ENCODE assay signal across 1 cellular context in the genomic region with DNA sequence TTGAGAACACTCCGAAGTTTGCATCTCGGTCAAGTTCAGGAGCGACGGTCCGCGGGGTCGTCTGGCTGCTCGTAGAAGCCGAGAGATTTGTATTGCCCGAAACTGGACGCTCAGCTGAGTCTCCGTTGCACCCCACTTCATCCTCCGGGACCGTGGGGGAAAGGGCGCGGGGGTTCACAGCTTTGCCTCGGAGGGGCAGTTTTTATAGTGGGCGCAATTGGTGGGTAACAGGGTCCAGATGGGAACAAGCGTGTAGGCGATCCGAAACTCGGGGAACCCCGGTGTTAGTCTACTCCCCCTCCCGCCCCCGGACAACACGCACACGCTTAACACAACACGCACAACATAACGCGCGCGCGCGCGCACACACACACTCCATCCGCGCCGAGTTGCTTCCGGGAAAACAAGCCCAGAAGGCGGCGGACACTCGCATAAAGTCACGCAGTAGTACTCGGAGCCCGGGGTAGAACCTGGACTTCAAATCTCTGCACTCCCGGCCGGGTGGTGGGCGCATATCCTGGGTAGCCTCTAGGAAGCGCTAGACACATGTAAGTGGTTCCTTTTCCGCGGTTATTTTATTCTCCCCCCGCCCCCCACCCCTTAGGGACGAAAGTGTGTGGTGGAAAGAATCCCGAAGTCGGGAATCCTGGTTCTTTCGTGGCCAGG.
A peak's percentile ranks its signal among the peaks of the same experiment; 100 is the strongest.
TF ChIP-seq lines count a peak whose summit lies in the region.

No MANE protein-coding gene starts in this region.

TF ChIP-seq in GM12878, 131 proteins besides CTCF, POLR2A, EP300 and RAD21 (continued from another document and continues in another):
- TF ChIP-seq, protein P1, sequence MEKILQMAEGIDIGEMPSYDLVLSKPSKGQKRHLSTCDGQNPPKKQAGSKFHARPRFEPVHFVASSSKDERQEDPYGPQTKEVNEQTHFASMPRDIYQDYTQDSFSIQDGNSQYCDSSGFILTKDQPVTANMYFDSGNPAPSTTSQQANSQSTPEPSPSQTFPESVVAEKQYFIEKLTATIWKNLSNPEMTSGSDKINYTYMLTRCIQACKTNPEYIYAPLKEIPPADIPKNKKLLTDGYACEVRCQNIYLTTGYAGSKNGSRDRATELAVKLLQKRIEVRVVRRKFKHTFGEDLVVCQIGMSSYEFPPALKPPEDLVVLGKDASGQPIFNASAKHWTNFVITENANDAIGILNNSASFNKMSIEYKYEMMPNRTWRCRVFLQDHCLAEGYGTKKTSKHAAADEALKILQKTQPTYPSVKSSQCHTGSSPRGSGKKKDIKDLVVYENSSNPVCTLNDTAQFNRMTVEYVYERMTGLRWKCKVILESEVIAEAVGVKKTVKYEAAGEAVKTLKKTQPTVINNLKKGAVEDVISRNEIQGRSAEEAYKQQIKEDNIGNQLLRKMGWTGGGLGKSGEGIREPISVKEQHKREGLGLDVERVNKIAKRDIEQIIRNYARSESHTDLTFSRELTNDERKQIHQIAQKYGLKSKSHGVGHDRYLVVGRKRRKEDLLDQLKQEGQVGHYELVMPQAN (conservative IDR thresholded peaks at IDR 0.05) = peak; percentile 48
- peak; percentile 65 for TF ChIP-seq FOXK2 (IDR thresholded peaks at IDR 0.05)
- TF ChIP-seq, protein P2, sequence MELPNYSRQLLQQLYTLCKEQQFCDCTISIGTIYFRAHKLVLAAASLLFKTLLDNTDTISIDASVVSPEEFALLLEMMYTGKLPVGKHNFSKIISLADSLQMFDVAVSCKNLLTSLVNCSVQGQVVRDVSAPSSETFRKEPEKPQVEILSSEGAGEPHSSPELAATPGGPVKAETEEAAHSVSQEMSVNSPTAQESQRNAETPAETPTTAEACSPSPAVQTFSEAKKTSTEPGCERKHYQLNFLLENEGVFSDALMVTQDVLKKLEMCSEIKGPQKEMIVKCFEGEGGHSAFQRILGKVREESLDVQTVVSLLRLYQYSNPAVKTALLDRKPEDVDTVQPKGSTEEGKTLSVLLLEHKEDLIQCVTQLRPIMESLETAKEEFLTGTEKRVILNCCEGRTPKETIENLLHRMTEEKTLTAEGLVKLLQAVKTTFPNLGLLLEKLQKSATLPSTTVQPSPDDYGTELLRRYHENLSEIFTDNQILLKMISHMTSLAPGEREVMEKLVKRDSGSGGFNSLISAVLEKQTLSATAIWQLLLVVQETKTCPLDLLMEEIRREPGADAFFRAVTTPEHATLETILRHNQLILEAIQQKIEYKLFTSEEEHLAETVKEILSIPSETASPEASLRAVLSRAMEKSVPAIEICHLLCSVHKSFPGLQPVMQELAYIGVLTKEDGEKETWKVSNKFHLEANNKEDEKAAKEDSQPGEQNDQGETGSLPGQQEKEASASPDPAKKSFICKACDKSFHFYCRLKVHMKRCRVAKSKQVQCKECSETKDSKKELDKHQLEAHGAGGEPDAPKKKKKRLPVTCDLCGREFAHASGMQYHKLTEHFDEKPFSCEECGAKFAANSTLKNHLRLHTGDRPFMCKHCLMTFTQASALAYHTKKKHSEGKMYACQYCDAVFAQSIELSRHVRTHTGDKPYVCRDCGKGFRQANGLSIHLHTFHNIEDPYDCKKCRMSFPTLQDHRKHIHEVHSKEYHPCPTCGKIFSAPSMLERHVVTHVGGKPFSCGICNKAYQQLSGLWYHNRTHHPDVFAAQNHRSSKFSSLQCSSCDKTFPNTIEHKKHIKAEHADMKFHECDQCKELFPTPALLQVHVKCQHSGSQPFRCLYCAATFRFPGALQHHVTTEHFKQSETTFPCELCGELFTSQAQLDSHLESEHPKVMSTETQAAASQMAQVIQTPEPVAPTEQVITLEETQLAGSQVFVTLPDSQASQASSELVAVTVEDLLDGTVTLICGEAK (IDR thresholded peaks at IDR 0.05; ENCODE audit: borderline replicate concordance) = no peak
- TF ChIP-seq NR2F1 (conservative IDR thresholded peaks at IDR 0.05) = no peak; the same call in 1 of the 2 replicates
- peak; percentile 26; the same call in 1 of the 2 replicates for TF ChIP-seq SIN3A (IDR thresholded peaks at IDR 0.05; ENCODE audit: low read depth, low read length)
- TF ChIP-seq MTA3 (IDR thresholded peaks at IDR 0.05; ENCODE audit: borderline replicate concordance, low read length) = peak; percentile 91; the same call in 1 of the 2 replicates
- peak; percentile 16 for TF ChIP-seq HDAC6 (IDR thresholded peaks at IDR 0.05; ENCODE audit: unreplicated experiment)
- 0 out of 2 replicates have a peak, but pooled peaks have one; percentile 47 for TF ChIP-seq CREB1 (IDR thresholded peaks at IDR 0.05; ENCODE audit: low read depth)
- TF ChIP-seq EED (IDR thresholded peaks at IDR 0.05; ENCODE audit: low read depth) = peak; percentile 49; the same call in 1 of the 2 replicates
- TF ChIP-seq, protein P3, sequence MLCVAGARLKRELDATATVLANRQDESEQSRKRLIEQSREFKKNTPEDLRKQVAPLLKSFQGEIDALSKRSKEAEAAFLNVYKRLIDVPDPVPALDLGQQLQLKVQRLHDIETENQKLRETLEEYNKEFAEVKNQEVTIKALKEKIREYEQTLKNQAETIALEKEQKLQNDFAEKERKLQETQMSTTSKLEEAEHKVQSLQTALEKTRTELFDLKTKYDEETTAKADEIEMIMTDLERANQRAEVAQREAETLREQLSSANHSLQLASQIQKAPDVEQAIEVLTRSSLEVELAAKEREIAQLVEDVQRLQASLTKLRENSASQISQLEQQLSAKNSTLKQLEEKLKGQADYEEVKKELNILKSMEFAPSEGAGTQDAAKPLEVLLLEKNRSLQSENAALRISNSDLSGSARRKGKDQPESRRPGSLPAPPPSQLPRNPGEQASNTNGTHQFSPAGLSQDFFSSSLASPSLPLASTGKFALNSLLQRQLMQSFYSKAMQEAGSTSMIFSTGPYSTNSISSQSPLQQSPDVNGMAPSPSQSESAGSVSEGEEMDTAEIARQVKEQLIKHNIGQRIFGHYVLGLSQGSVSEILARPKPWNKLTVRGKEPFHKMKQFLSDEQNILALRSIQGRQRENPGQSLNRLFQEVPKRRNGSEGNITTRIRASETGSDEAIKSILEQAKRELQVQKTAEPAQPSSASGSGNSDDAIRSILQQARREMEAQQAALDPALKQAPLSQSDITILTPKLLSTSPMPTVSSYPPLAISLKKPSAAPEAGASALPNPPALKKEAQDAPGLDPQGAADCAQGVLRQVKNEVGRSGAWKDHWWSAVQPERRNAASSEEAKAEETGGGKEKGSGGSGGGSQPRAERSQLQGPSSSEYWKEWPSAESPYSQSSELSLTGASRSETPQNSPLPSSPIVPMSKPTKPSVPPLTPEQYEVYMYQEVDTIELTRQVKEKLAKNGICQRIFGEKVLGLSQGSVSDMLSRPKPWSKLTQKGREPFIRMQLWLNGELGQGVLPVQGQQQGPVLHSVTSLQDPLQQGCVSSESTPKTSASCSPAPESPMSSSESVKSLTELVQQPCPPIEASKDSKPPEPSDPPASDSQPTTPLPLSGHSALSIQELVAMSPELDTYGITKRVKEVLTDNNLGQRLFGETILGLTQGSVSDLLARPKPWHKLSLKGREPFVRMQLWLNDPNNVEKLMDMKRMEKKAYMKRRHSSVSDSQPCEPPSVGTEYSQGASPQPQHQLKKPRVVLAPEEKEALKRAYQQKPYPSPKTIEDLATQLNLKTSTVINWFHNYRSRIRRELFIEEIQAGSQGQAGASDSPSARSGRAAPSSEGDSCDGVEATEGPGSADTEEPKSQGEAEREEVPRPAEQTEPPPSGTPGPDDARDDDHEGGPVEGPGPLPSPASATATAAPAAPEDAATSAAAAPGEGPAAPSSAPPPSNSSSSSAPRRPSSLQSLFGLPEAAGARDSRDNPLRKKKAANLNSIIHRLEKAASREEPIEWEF (IDR thresholded peaks at IDR 0.05; ENCODE audit: insufficient replicate concordance, low read depth, low read length) = peak; percentile 12
- TF ChIP-seq TARDBP (IDR thresholded peaks at IDR 0.05; ENCODE audit: borderline replicate concordance) = 0 out of 2 replicates have a peak, but pooled peaks have one; percentile 9
- no peak for TF ChIP-seq SP1 (IDR thresholded peaks at IDR 0.05; ENCODE audit: low read depth, low read length)
- TF ChIP-seq ATF7 (IDR thresholded peaks at IDR 0.05; ENCODE audit: low read depth) = no peak
- TF ChIP-seq YBX1 (IDR thresholded peaks at IDR 0.05) = no peak
- no peak for TF ChIP-seq SMAD1 (IDR thresholded peaks at IDR 0.05; ENCODE audit: low read depth, partially characterized antibody)
- TF ChIP-seq CBX5 (IDR thresholded peaks at IDR 0.05; ENCODE audit: low read depth) = no peak
- TF ChIP-seq, protein P4, sequence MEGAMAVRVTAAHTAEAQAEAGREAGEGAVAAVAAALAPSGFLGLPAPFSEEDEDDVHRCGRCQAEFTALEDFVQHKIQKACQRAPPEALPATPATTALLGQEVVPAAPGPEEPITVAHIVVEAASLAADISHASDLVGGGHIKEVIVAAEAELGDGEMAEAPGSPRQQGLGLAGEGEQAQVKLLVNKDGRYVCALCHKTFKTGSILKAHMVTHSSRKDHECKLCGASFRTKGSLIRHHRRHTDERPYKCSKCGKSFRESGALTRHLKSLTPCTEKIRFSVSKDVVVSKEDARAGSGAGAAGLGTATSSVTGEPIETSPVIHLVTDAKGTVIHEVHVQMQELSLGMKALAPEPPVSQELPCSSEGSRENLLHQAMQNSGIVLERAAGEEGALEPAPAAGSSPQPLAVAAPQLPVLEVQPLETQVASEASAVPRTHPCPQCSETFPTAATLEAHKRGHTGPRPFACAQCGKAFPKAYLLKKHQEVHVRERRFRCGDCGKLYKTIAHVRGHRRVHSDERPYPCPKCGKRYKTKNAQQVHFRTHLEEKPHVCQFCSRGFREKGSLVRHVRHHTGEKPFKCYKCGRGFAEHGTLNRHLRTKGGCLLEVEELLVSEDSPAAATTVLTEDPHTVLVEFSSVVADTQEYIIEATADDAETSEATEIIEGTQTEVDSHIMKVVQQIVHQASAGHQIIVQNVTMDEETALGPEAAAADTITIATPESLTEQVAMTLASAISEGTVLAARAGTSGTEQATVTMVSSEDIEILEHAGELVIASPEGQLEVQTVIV (IDR thresholded peaks at IDR 0.05; ENCODE audit: borderline replicate concordance, partially characterized antibody) = no peak
- TF ChIP-seq, protein P5, sequence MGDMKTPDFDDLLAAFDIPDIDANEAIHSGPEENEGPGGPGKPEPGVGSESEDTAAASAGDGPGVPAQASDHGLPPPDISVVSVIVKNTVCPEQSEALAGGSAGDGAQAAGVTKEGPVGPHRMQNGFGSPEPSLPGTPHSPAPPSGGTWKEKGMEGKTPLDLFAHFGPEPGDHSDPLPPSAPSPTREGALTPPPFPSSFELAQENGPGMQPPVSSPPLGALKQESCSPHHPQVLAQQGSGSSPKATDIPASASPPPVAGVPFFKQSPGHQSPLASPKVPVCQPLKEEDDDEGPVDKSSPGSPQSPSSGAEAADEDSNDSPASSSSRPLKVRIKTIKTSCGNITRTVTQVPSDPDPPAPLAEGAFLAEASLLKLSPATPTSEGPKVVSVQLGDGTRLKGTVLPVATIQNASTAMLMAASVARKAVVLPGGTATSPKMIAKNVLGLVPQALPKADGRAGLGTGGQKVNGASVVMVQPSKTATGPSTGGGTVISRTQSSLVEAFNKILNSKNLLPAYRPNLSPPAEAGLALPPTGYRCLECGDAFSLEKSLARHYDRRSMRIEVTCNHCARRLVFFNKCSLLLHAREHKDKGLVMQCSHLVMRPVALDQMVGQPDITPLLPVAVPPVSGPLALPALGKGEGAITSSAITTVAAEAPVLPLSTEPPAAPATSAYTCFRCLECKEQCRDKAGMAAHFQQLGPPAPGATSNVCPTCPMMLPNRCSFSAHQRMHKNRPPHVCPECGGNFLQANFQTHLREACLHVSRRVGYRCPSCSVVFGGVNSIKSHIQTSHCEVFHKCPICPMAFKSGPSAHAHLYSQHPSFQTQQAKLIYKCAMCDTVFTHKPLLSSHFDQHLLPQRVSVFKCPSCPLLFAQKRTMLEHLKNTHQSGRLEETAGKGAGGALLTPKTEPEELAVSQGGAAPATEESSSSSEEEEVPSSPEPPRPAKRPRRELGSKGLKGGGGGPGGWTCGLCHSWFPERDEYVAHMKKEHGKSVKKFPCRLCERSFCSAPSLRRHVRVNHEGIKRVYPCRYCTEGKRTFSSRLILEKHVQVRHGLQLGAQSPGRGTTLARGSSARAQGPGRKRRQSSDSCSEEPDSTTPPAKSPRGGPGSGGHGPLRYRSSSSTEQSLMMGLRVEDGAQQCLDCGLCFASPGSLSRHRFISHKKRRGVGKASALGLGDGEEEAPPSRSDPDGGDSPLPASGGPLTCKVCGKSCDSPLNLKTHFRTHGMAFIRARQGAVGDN (IDR thresholded peaks at IDR 0.05) = 0 out of 2 replicates have a peak, but pooled peaks have one; percentile 20
- TF ChIP-seq, protein P6, sequence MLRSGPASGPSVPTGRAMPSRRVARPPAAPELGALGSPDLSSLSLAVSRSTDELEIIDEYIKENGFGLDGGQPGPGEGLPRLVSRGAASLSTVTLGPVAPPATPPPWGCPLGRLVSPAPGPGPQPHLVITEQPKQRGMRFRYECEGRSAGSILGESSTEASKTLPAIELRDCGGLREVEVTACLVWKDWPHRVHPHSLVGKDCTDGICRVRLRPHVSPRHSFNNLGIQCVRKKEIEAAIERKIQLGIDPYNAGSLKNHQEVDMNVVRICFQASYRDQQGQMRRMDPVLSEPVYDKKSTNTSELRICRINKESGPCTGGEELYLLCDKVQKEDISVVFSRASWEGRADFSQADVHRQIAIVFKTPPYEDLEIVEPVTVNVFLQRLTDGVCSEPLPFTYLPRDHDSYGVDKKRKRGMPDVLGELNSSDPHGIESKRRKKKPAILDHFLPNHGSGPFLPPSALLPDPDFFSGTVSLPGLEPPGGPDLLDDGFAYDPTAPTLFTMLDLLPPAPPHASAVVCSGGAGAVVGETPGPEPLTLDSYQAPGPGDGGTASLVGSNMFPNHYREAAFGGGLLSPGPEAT (IDR thresholded peaks at IDR 0.05; ENCODE audit: low read depth) = 0 out of 2 replicates have a peak, but pooled peaks have one; percentile 23
- TF ChIP-seq BRCA1 (IDR thresholded peaks at IDR 0.05; ENCODE audit: low read depth, low read length) = no peak
- TF ChIP-seq MTA2 (IDR thresholded peaks at IDR 0.05; ENCODE audit: low read depth) = peak; percentile 42; the same call in 1 of the 2 replicates
- no peak for TF ChIP-seq STAT3 (IDR thresholded peaks at IDR 0.05; ENCODE audit: low read depth, low read length)
- TF ChIP-seq, protein P7, sequence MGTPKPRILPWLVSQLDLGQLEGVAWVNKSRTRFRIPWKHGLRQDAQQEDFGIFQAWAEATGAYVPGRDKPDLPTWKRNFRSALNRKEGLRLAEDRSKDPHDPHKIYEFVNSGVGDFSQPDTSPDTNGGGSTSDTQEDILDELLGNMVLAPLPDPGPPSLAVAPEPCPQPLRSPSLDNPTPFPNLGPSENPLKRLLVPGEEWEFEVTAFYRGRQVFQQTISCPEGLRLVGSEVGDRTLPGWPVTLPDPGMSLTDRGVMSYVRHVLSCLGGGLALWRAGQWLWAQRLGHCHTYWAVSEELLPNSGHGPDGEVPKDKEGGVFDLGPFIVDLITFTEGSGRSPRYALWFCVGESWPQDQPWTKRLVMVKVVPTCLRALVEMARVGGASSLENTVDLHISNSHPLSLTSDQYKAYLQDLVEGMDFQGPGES (IDR thresholded peaks at IDR 0.05) = no peak
- no peak for TF ChIP-seq EZH2 (IDR thresholded peaks at IDR 0.05; ENCODE audit: borderline replicate concordance, control insufficient read depth, low read depth, low read length)
- TF ChIP-seq BHLHE40 (IDR thresholded peaks at IDR 0.05; ENCODE audit: borderline replicate concordance in 1 of 2, low read depth in 2 of 2, low read length in 1 of 2) = peak; percentile 32 to 34; a peak in 2 of 4 replicates
- peak; percentile 14; the same call in 1 of the 2 replicates for TF ChIP-seq GATAD2B (conservative IDR thresholded peaks at IDR 0.05; ENCODE audit: low read depth)
- TF ChIP-seq HDGF (IDR thresholded peaks at IDR 0.05) = no peak
- 0 out of 2 replicates have a peak, but pooled peaks have one; percentile 14 for TF ChIP-seq RB1 (IDR thresholded peaks at IDR 0.05; ENCODE audit: borderline replicate concordance)
- no peak for TF ChIP-seq RBBP5 (conservative IDR thresholded peaks at IDR 0.05)
- no peak; the same call in 1 of the 2 replicates for TF ChIP-seq CHD4 (IDR thresholded peaks at IDR 0.05)
- TF ChIP-seq JUNB (IDR thresholded peaks at IDR 0.05) = no peak
- peak in 1 of 2 experiments; percentile 96; a peak in 2 of 3 replicates for TF ChIP-seq EGR1 (IDR thresholded peaks at IDR 0.05; ENCODE audit: borderline replicate concordance in 1 of 2, low read depth in 2 of 2, low read length in 2 of 2)
